ENCODE assay signal across 25 cellular contexts in genomic region chrX:112785323-112785722, GRCh38. TPM values are rescaled to one million over a fixed set of nuclear protein-coding genes. Genes with fewer than 3 reads are reported as not detected.
DNase-seq lines count a peak whose midpoint lies in the region; ATAC-seq and TF ChIP-seq lines count a peak whose summit lies in the region.
"Had no signal": no experiment of that assay in that cellular context is flagged by ENCODE, and none has a peak within 500 bp of the region (broad histone marks: within the 10 kb centered on the region; RNA-seq: fewer than 3 reads in every experiment).

No MANE protein-coding gene starts in this region.

- no peaks in the 10 kb centered on the region for H3K36me3 ChIP-seq in body of pancreas (replicated peaks in 1 of 2; ENCODE audit: insufficient read depth in 1 of 2, low read depth in 2 of 2)

- no peaks in the 10 kb centered on the region for H3K9me3 Mint-ChIP-seq in nephron
- H3K9me3 Mint-ChIP-seq: CD8-positive, alpha-beta memory T cell had no signal

- H3K9me3 ChIP-seq in body of pancreas: no peaks in the 10 kb centered on the region

- TF ChIP-seq CTCF in 22Rv1 (IDR thresholded peaks at IDR 0.05) (no peak), body of pancreas (IDR thresholded peaks at IDR 0.05) (no peak), nephron (IDR thresholded peaks at IDR 0.05; ENCODE audit: unreplicated experiment in 3 of 3) (no peak), dorsolateral prefrontal cortex (IDR thresholded peaks at IDR 0.05 in 54 of 56, conservative IDR thresholded peaks at IDR 0.05 in 2 of 56; ENCODE audit: low read depth in 1 of 56, partially characterized antibody in 56 of 56) (no peak)

- ATAC-seq in body of pancreas (peak; percentile 87), left lobe of liver (peak; percentile 76), HG02571 (IDR thresholded peaks at IDR 0.05; ENCODE audit: unreplicated experiment) (no peak), GM19324 (IDR thresholded peaks at IDR 0.05; ENCODE audit: low FRiP score, unreplicated experiment) (no peak), GM21390 (IDR thresholded peaks at IDR 0.05; ENCODE audit: unreplicated experiment) (no peak)
- ATAC-seq: Panc1 had no signal

- H3K27ac Mint-ChIP-seq in nephron: peak overlapping the region; percentile 24 to 73 (median 32)
- H3K27ac Mint-ChIP-seq: CD8-positive, alpha-beta memory T cell; H9; HFFc6 had no signal

- H3K4me3 ChIP-seq in body of pancreas (no peak overlapping the region), dorsolateral prefrontal cortex (no peak overlapping the region)

- H3K27ac ChIP-seq in 22Rv1: peak overlapping the region; percentile 48
- H3K27ac ChIP-seq in body of pancreas: peak overlapping the region in 1 of 4 donors; percentile 6
- H3K27ac ChIP-seq in dorsolateral prefrontal cortex: peak overlapping the region in 4 of 59 donors; percentile 5 to 31 (median 14)
- H3K27ac ChIP-seq: KMS-11 had no signal

- H3K4me1 ChIP-seq in body of pancreas: peaks cover 21% of the 10 kb centered on the region

- DNase-seq in body of pancreas (no peak), left lobe of liver (ENCODE audit: low spot score) (no peak), dorsolateral prefrontal cortex (no peak)
- DNase-seq: 8988T; AML-193; CD8-positive, alpha-beta memory T cell; EL; GF-D8; H9; HFFc6; IMR-90; NCI-H1092 treated with DMSO at 0.1 percent for 48 hours; NCI-H1436 treated with DMSO at 0.1 percent for 48 hours; NCI-H2029; NCI-H2227 treated with DMSO at 0.1 percent for 48 hours; NCI-H510A treated with DMSO at 0.1 percent for 48 hours; NCI-H748 treated with DMSO at 0.1 percent for 48 hours; NK-92 treated with Interleukin-12 subunit alpha and Interleukin-12 subunit beta, amount 100 ng/mL, for 24 hours had no signal

- WGBS in body of pancreas, 2 donors: 10 to 20% methylated on average over 5 of the region's 5 CpGs

- H3K4me3 Mint-ChIP-seq in nephron: no peak overlapping the region
- H3K4me3 Mint-ChIP-seq: CD8-positive, alpha-beta memory T cell; H9; HFFc6 had no signal

- H3K27me3 ChIP-seq in body of pancreas: no peaks in the 10 kb centered on the region
- peaks cover 0 to 63% (median 6%) of the 10 kb centered on the region in 45 donors for H3K27me3 ChIP-seq in dorsolateral prefrontal cortex

- no peak for TF ChIP-seq POLR2A in body of pancreas (IDR thresholded peaks at IDR 0.05)

- peaks cover 4% of the 10 kb centered on the region for H3K4me1 Mint-ChIP-seq in nephron
- H3K4me1 Mint-ChIP-seq: CD8-positive, alpha-beta memory T cell had no signal

- H3K36me3 Mint-ChIP-seq in nephron (ENCODE audit: low read depth): peaks cover 96% of the 10 kb centered on the region

- H3K27me3 Mint-ChIP-seq in nephron (ENCODE audit: low read depth): no peaks in the 10 kb centered on the region

- intact Hi-C loops in body of pancreas (cut with DNase I): no loop called here
- intact Hi-C loops in dorsolateral prefrontal cortex (cut with DNase I): no loop called here

RNA-seq across cellular contexts. Expression of gene AMOT, which starts 55.3 kb away (rescaled TPM):
- 1 to 10 TPM; 4.2 to 7.3 TPM for total RNA-seq in body of pancreas
- 7.4 TPM for total RNA-seq in left lobe of liver
- 100 to 1,000 TPM in 12 of 120 experiments, 10 to 100 TPM in 108; 41.2 to 186 (median 76.8) TPM for total RNA-seq in dorsolateral prefrontal cortex

Comparison
In these comparisons a context has a peak if more than half of its experiments do, and no peak if none do; other contexts are left out.
1. ATAC-seq: peak in body of pancreas (single experiment) and left lobe of liver (single experiment); none in HG02571 (single experiment), GM19324 (single experiment) and GM21390 (single experiment).